1 cellular context compared by ENCODE assay signal in the genomic region with DNA sequence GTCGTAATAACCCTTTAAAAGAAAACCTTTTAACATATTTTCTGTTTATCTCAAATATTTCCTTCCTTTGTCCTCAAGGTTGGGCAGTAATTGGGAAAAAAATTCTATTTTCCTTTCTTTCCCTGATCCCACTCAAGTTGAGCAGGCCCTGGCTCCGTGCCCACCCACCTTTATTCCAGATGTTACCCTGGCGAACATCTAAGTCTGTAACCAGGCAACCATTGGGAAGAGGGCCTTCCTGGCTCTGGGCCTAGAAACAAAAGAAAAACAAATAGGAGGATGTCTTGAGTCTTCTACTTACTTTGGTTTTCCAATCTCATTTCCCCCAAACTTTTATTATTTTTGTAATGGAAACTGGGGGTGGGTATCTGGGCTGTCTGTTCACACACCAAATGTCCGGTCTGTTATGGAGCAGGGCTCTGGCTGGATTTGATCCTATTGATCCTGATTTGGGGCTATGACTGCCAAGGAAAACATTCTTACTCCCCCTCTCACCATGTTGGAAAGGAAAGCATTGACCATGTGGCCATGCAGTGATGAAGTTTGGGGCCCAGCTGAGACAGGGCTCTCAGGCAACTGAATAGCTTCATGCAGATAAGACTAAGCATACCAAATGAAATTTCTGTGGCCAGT.
TF ChIP-seq lines count a peak whose summit lies in the region.

No MANE protein-coding gene starts in this region.

TF ChIP-seq in SK-N-SH, 30 proteins besides CTCF, POLR2A, EP300 and RAD21:
- TF ChIP-seq TAF1 (IDR thresholded peaks at IDR 0.05; ENCODE audit: borderline replicate concordance, low read depth, low read length) (no peak), POLR2AphosphoS5 (IDR thresholded peaks at IDR 0.05; ENCODE audit: low read depth, low read length) (no peak)
TF ChIP-seq in SK-N-SH: peak in this region for 0.
